ENCODE assay signal across 16 cellular contexts in the genomic region with DNA sequence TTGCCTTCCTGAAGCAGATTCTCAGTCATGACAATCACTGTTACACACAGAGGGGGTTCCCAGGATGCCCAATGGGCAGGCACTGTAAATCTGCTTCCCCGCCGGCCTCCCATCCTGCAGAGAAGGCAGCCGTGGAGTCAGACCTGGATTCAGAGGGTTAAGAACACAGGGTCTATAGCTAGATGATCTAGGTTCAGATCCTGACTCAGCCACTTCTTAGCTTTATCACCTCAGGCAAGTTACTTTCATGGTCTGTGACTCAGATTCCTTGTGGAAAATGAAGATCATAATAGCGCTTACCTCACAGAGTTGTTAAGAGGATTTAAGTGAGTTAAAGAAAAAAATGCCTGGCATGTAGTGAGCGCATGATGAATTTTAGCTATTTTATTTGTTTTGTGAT.
A peak's percentile ranks its signal among the peaks of the same experiment; 100 is the strongest.
DNase-seq lines count a peak whose midpoint lies in the region; ATAC-seq and FAIRE-seq lines count a peak whose summit lies in the region.
"Had no signal": no experiment of that assay in that cellular context is flagged by ENCODE, and none has a peak within 500 bp of the region (broad histone marks: within the 10 kb centered on the region; RNA-seq: fewer than 3 reads in every experiment).

No MANE protein-coding gene starts in this region.

- H3K27me3 Mint-ChIP-seq in activated naive CD8-positive, alpha-beta T cell treated with anti-CD3 and anti-CD28 coated beads, Interleukin-2, amount 50 U/mL, for 24 hours: peaks cover 3% of the 10 kb centered on the region
- no peaks in the 10 kb centered on the region for H3K27me3 Mint-ChIP-seq in activated naive CD8-positive, alpha-beta T cell treated with anti-CD3 and anti-CD28 coated beads for 36 hours

- no peaks in the 10 kb centered on the region for H3K9me3 ChIP-seq in small intestine (ENCODE audit: control insufficient read depth, low read depth)
- H3K9me3 ChIP-seq: HAP-1 had no signal

- H3K4me3 ChIP-seq in small intestine (ENCODE audit: low read depth in 1 of 2, low read length in 2 of 2): no peak overlapping the region
- H3K4me3 ChIP-seq: HAP-1 had no signal

- WGBS in small intestine, 3 donors: 93 to 95% (median 94%) methylated on average over 5 of the region's 5 CpGs

- H3K4me3 Mint-ChIP-seq in activated naive CD8-positive, alpha-beta T cell treated with anti-CD3 and anti-CD28 coated beads, Interleukin-2, amount 50 U/mL, for 24 hours: no peak overlapping the region
- H3K4me3 Mint-ChIP-seq in activated naive CD8-positive, alpha-beta T cell treated with anti-CD3 and anti-CD28 coated beads for 36 hours: no peak overlapping the region
- H3K4me3 Mint-ChIP-seq: nephron had no signal

- H3K36me3 Mint-ChIP-seq in activated naive CD8-positive, alpha-beta T cell treated with anti-CD3 and anti-CD28 coated beads, Interleukin-2, amount 50 U/mL, for 24 hours (ENCODE audit: low read depth): no peaks in the 10 kb centered on the region
- H3K36me3 Mint-ChIP-seq in activated naive CD8-positive, alpha-beta T cell treated with anti-CD3 and anti-CD28 coated beads for 36 hours: no peaks in the 10 kb centered on the region

- no peaks in the 10 kb centered on the region for H3K9me3 Mint-ChIP-seq in activated naive CD8-positive, alpha-beta T cell treated with anti-CD3 and anti-CD28 coated beads, Interleukin-2, amount 50 U/mL, for 24 hours
- H3K9me3 Mint-ChIP-seq in activated naive CD8-positive, alpha-beta T cell treated with anti-CD3 and anti-CD28 coated beads for 36 hours: no peaks in the 10 kb centered on the region
- H3K9me3 Mint-ChIP-seq: nephron had no signal

- ATAC-seq in activated naive CD8-positive, alpha-beta T cell treated with anti-CD3 and anti-CD28 coated beads, Interleukin-2, amount 50 U/mL, for 24 hours: peak; percentile 77
- ATAC-seq in esophagus mucosa: peak; percentile 71
- no peak for ATAC-seq in GM21526 (IDR thresholded peaks at IDR 0.05; ENCODE audit: low FRiP score, unreplicated experiment)

- no peak overlapping the region for H3K27ac Mint-ChIP-seq in activated naive CD8-positive, alpha-beta T cell treated with anti-CD3 and anti-CD28 coated beads, Interleukin-2, amount 50 U/mL, for 24 hours
- no peak overlapping the region for H3K27ac Mint-ChIP-seq in activated naive CD8-positive, alpha-beta T cell treated with anti-CD3 and anti-CD28 coated beads for 36 hours

- no peaks in the 10 kb centered on the region for H3K27me3 ChIP-seq in small intestine (ENCODE audit: control insufficient read depth in 2 of 2, insufficient read depth in 2 of 2, low read length in 2 of 2)

- H3K4me1 ChIP-seq in small intestine (ENCODE audit: control insufficient read depth in 2 of 2, insufficient read depth in 1 of 2, low read depth in 1 of 2, low read length in 1 of 2): no peaks in the 10 kb centered on the region
- H3K4me1 ChIP-seq: HAP-1 had no signal

- no peak for DNase-seq in activated naive CD8-positive, alpha-beta T cell treated with anti-CD3 and anti-CD28 coated beads, Interleukin-2, amount 50 U/mL, for 24 hours
- no peak for DNase-seq in activated naive CD8-positive, alpha-beta T cell treated with anti-CD3 and anti-CD28 coated beads for 36 hours
- peak; percentile 66 for DNase-seq in NCI-H226
- peak; percentile 6 for DNase-seq in small intestine
- no peak for DNase-seq in NCI-H2227 treated with DMSO at 0.1 percent for 48 hours (lab: John Stamatoyannopoulos, UW)
- DNase-seq in SHP77 treated with DMSO at 0.1 percent for 48 hours (lab: John Stamatoyannopoulos, UW): no peak
- DNase-seq: activated CD4-positive, CD25-positive, alpha-beta regulatory T cell; anterior cingulate cortex; Karpas-422; NCI-H146; NCI-H510A; stimulated activated CD8-positive, alpha-beta memory T cell treated with anti-CD3 and anti-CD28 coated beads, Interleukin-4, amount 100 ng/mL, for 48 hours had no signal

- H3K36me3 ChIP-seq in small intestine (ENCODE audit: control insufficient read depth in 2 of 2, insufficient read depth in 2 of 2, low read length in 2 of 2): no peaks in the 10 kb centered on the region
- H3K36me3 ChIP-seq: HAP-1 had no signal

- H3K4me1 Mint-ChIP-seq in activated naive CD8-positive, alpha-beta T cell treated with anti-CD3 and anti-CD28 coated beads, Interleukin-2, amount 50 U/mL, for 24 hours: no peaks in the 10 kb centered on the region
- H3K4me1 Mint-ChIP-seq in activated naive CD8-positive, alpha-beta T cell treated with anti-CD3 and anti-CD28 coated beads for 36 hours: no peaks in the 10 kb centered on the region

- no peak overlapping the region for H3K27ac ChIP-seq in small intestine (ENCODE audit: low read depth in 1 of 2, low read length in 1 of 2)

- no peak for FAIRE-seq in small intestine (lab: Jason Lieb, UNC)

Comparison
In these comparisons a context has a peak if more than half of its experiments do, and no peak if none do; other contexts are left out.
1. DNase-seq: peak in NCI-H226 (single experiment) and small intestine (single experiment); none in activated naive CD8-positive, alpha-beta T cell treated with anti-CD3 and anti-CD28 coated beads, Interleukin-2, amount 50 U/mL, for 24 hours (single experiment), activated naive CD8-positive, alpha-beta T cell treated with anti-CD3 and anti-CD28 coated beads for 36 hours (single experiment), NCI-H2227 treated with DMSO at 0.1 percent for 48 hours (single experiment) and SHP77 treated with DMSO at 0.1 percent for 48 hours (single experiment).